Comparison of ENCODE assay signal across 8 cellular contexts in genomic region chr20:51400051-51400926, GRCh38.
A peak's percentile ranks its signal among the peaks of the same experiment; 100 is the strongest.
DNase-seq lines count a peak whose midpoint lies in the region; ATAC-seq and TF ChIP-seq lines count a peak whose summit lies in the region.

No MANE protein-coding gene starts in this region.

- peak; percentile 65 for ATAC-seq in GM19324 (IDR thresholded peaks at IDR 0.05; ENCODE audit: low FRiP score, unreplicated experiment)
- ATAC-seq in HG03175 (IDR thresholded peaks at IDR 0.05; ENCODE audit: unreplicated experiment), result peak; percentile 77
- ATAC-seq in lower lobe of right lung, result peak; percentile 32 to 47

- H3K27me3 ChIP-seq in lower lobe of right lung (ENCODE audit: low read depth) (no peaks in the 10 kb centered on the region), vagina (no peaks in the 10 kb centered on the region), thyroid gland (no peaks in the 10 kb centered on the region)

- intact Hi-C loops in lower lobe of right lung (cut with DNase I), result no loop called here
- intact Hi-C loops in vagina (cut with DNase I), result no loop called here
- intact Hi-C loops in thyroid gland (cut with DNase I), result loop anchor here (10.0 kb wide), 1 partner anchor 65 kb away; no protein-coding TSS in a partner anchor

- TF ChIP-seq POLR2A in vagina (IDR thresholded peaks at IDR 0.05), result no peak
- TF ChIP-seq POLR2A in thyroid gland (IDR thresholded peaks at IDR 0.05), result no peak

- no peaks in the 10 kb centered on the region for H3K4me1 ChIP-seq in lower lobe of right lung
- H3K4me1 ChIP-seq in vagina, result no peaks in the 10 kb centered on the region
- peaks cover 0 to 6% of the 10 kb centered on the region in 2 donors for H3K4me1 ChIP-seq in thyroid gland

- H3K9me3 ChIP-seq in lower lobe of right lung (no peaks in the 10 kb centered on the region), vagina (no peaks in the 10 kb centered on the region), thyroid gland (no peaks in the 10 kb centered on the region)

- 83 to 92% methylated on average over 17 of the region's 17 CpGs for WGBS in thyroid gland, 2 donors

- TF ChIP-seq CTCF in lower lobe of right lung (IDR thresholded peaks at IDR 0.05) (no peak), vagina (IDR thresholded peaks at IDR 0.05) (no peak), thyroid gland (IDR thresholded peaks at IDR 0.05) (no peak)

- DNase-seq in activated CD4-positive, alpha-beta T cell treated with anti-CD3 and anti-CD28 coated beads, Interleukin-2, amount 50 U/mL, for 4 hours, result peak; percentile 59 to 63
- DNase-seq in lower lobe of right lung, result no peak
- no peak for DNase-seq in vagina (ENCODE audit: extremely low spot score in 2 of 2)
- DNase-seq in thyroid gland, result no peak
- no peak for DNase-seq in GDM1 (lab: John Stamatoyannopoulos, UW)
- no peak for DNase-seq in hepatic stellate cell (ENCODE audit: low spot score)

- H3K4me3 ChIP-seq in lower lobe of right lung (no peak overlapping the region), vagina (no peak overlapping the region), thyroid gland (replicated peaks in 1 of 3) (no peak overlapping the region)

- no peaks in the 10 kb centered on the region for H3K36me3 ChIP-seq in lower lobe of right lung
- H3K36me3 ChIP-seq in vagina, result no peaks in the 10 kb centered on the region
- H3K36me3 ChIP-seq in thyroid gland, result no peaks in the 10 kb centered on the region

- H3K27ac ChIP-seq in lower lobe of right lung, result peak overlapping the region; percentile 49
- H3K27ac ChIP-seq in vagina, result peak overlapping the region; percentile 6
- peak overlapping the region in 1 of 3 donors; percentile 2 for H3K27ac ChIP-seq in thyroid gland

Comparison
In these comparisons a context has a peak if more than half of its experiments do, and no peak if none do; other contexts are left out.
1. DNase-seq: peak in activated CD4-positive, alpha-beta T cell treated with anti-CD3 and anti-CD28 coated beads, Interleukin-2, amount 50 U/mL, for 4 hours (2 of 2); none in lower lobe of right lung (single experiment), vagina (0 of 2), thyroid gland (0 of 2), GDM1 (single experiment) and hepatic stellate cell (single experiment).
2. Peak in every context shown above with its lines, with median percentiles within 50 percentile points of each other: ATAC-seq.